Comparison of ENCODE assay signal across 10 cellular contexts in genomic region chr7:102424787-102425218, GRCh38. TPM values are rescaled to one million over a fixed set of nuclear protein-coding genes. Genes with fewer than 3 reads are reported as not detected.
DNase-seq lines count a peak whose midpoint lies in the region; ATAC-seq, FAIRE-seq and TF ChIP-seq lines count a peak whose summit lies in the region.
"Had no signal": no experiment of that assay in that cellular context is flagged by ENCODE, and none has a peak within 500 bp of the region (broad histone marks: within the 10 kb centered on the region; RNA-seq: fewer than 3 reads in every experiment).

No MANE protein-coding gene starts in this region.

- peak overlapping the region; percentile 98 for H3K27ac Mint-ChIP-seq in activated CD8-positive, alpha-beta T cell treated with anti-CD3 and anti-CD28 coated beads for 36 hours
- peak overlapping the region; percentile 100 for H3K27ac Mint-ChIP-seq in naive B cell
- H3K27ac Mint-ChIP-seq in MCF 10A (ENCODE audit: low read depth, unreplicated experiment): no peak overlapping the region

- peaks cover 70% of the 10 kb centered on the region for H3K4me1 Mint-ChIP-seq in activated CD8-positive, alpha-beta T cell treated with anti-CD3 and anti-CD28 coated beads for 36 hours (ENCODE audit: low read depth)
- peaks cover 55 to 97% (median 63%) of the 10 kb centered on the region in 3 donors for H3K4me1 Mint-ChIP-seq in naive B cell
- peaks cover 5% of the 10 kb centered on the region for H3K4me1 Mint-ChIP-seq in MCF 10A (ENCODE audit: insufficient read depth, unreplicated experiment)

- intact Hi-C loops in activated CD8-positive, alpha-beta T cell treated with anti-CD3 and anti-CD28 coated beads for 36 hours (cut with micrococcal nuclease): no loop called here
- intact Hi-C loops in MCF 10A (cut with micrococcal nuclease): no loop called here

- no peak for TF ChIP-seq CTCF in activated CD8-positive, alpha-beta T cell treated with anti-CD3 and anti-CD28 coated beads for 36 hours (IDR thresholded peaks at IDR 0.05)
- no peak for TF ChIP-seq CTCF in MCF 10A (IDR thresholded peaks at IDR 0.05; ENCODE audit: unreplicated experiment)

- ATAC-seq in HG02759 (IDR thresholded peaks at IDR 0.05; ENCODE audit: unreplicated experiment) (peak; percentile 28), naive B cell (ENCODE audit: low read depth in 2 of 2) (no peak)
- ATAC-seq in activated CD8-positive, alpha-beta T cell treated with anti-CD3 and anti-CD28 coated beads for 36 hours: no peak

- no peak overlapping the region for H3K4me3 Mint-ChIP-seq in activated CD8-positive, alpha-beta T cell treated with anti-CD3 and anti-CD28 coated beads for 36 hours
- H3K4me3 Mint-ChIP-seq in naive B cell: peak overlapping the region; percentile 74 to 93 (median 89)
- no peak overlapping the region for H3K4me3 Mint-ChIP-seq in MCF 10A (ENCODE audit: unreplicated experiment)

- H3K9me3 Mint-ChIP-seq in activated CD8-positive, alpha-beta T cell treated with anti-CD3 and anti-CD28 coated beads for 36 hours: no peaks in the 10 kb centered on the region
- peaks cover 0 to 4% (median 0%) of the 10 kb centered on the region in 7 donors for H3K9me3 Mint-ChIP-seq in naive B cell
- no peaks in the 10 kb centered on the region for H3K9me3 Mint-ChIP-seq in MCF 10A (ENCODE audit: unreplicated experiment)

- POLR2A ChIA-PET in activated CD8-positive, alpha-beta T cell treated with anti-CD3 and anti-CD28 coated beads for 36 hours (lab: Charles Lee): interaction anchor here (0.9 to 12.1 kb wide), 4 partner anchors 10 to 28 kb away, joined by 3 to 147 read pairs (median 14); partner anchors contain the start of gene PRKRIP1
- POLR2A ChIA-PET in MCF 10A (lab: Yijun Ruan, JAX): interaction anchor here (1.2 kb wide), 1 partner anchor 15 kb away, joined by 3 read pairs; no protein-coding TSS in a partner anchor

- no TSS peak for BruUV-seq in MCF 10A (replicated peaks; lab: Mats Ljungman, UMichigan)

- CTCF ChIA-PET in activated CD8-positive, alpha-beta T cell treated with anti-CD3 and anti-CD28 coated beads for 36 hours (lab: Charles Lee): interaction anchor here (1.5 to 7.1 kb wide), 3 partner anchors 14 to 42 kb away, joined by 4 to 38 read pairs (median 15); no protein-coding TSS in a partner anchor
- CTCF ChIA-PET in MCF 10A (lab: Yijun Ruan, JAX): no interaction called here

- DNase-seq in GM18507 (ENCODE audit: extremely low spot score, insufficient read length, low read depth) (no peak), naive B cell (no peak), NCI-H510A (lab: John Stamatoyannopoulos, UW) (no peak), MCF 10A (ENCODE audit: unreplicated experiment) (no peak), GOT3 (lab: John Stamatoyannopoulos, UW) (no peak), DMS79 treated with DMSO at 0.1 percent for 48 hours (lab: John Stamatoyannopoulos, UW) (no peak)
- no peak for DNase-seq in activated CD8-positive, alpha-beta T cell treated with anti-CD3 and anti-CD28 coated beads for 36 hours
- DNase-seq: SJCRH30; stimulated activated CD4-positive, alpha-beta T cell treated with anti-CD3 and anti-CD28 coated beads, Interleukin-4, amount 100 ng/mL, for 1 hour had no signal

- no peaks in the 10 kb centered on the region for H3K27me3 Mint-ChIP-seq in activated CD8-positive, alpha-beta T cell treated with anti-CD3 and anti-CD28 coated beads for 36 hours
- H3K27me3 Mint-ChIP-seq in naive B cell (no peaks in the 10 kb centered on the region), MCF 10A (ENCODE audit: insufficient read depth, unreplicated experiment) (no peaks in the 10 kb centered on the region)

- FAIRE-seq in GM18507 (lab: Jason Lieb, UNC): peak; percentile 96

- peaks cover 44% of the 10 kb centered on the region for H3K36me3 Mint-ChIP-seq in activated CD8-positive, alpha-beta T cell treated with anti-CD3 and anti-CD28 coated beads for 36 hours (ENCODE audit: low read depth)
- H3K36me3 Mint-ChIP-seq in naive B cell (no peaks in the 10 kb centered on the region), MCF 10A (ENCODE audit: insufficient read depth, unreplicated experiment) (peaks cover 64% of the 10 kb centered on the region)

RNA-seq across cellular contexts. Expression of gene ORAI2, which starts 8.6 kb away (rescaled TPM):
- 10 to 100 TPM; 29.4 to 35.8 TPM for total RNA-seq in activated CD8-positive, alpha-beta T cell treated with anti-CD3 and anti-CD28 coated beads for 36 hours
- 100 to 1,000 TPM; 236 to 340 (median 260) TPM for polyA plus RNA-seq in naive B cell (ENCODE audit: low read depth in 6 of 6)
- total RNA-seq in MCF 10A (2022): 9.1 and 15.4 TPM in 2 replicates

RNA-seq across cellular contexts. Expression of gene PRKRIP1, which starts 28.6 kb away (rescaled TPM):
- total RNA-seq in activated CD8-positive, alpha-beta T cell treated with anti-CD3 and anti-CD28 coated beads for 36 hours: 10 to 100 TPM; 29.8 to 33.6 TPM
- 10 to 100 TPM; 13.1 to 28.6 (median 17.4) TPM for polyA plus RNA-seq in naive B cell (ENCODE audit: low read depth in 6 of 6)
- total RNA-seq in MCF 10A (2022): 32.7 and 36.8 TPM in 2 replicates

RNA-seq across cellular contexts. Expression of gene ALKBH4, which starts 39.9 kb away (rescaled TPM):
- total RNA-seq in activated CD8-positive, alpha-beta T cell treated with anti-CD3 and anti-CD28 coated beads for 36 hours: 1 to 10 TPM; 6.0 to 6.9 TPM
- 10 to 100 TPM; 12.4 to 23.5 (median 19.0) TPM for polyA plus RNA-seq in naive B cell (ENCODE audit: low read depth in 6 of 6)
- 5.9 and 10.3 TPM in 2 replicates for total RNA-seq in MCF 10A (2022)

RNA-seq across cellular contexts. Expression of gene LRWD1, which starts 40.0 kb away (rescaled TPM):
- total RNA-seq in activated CD8-positive, alpha-beta T cell treated with anti-CD3 and anti-CD28 coated beads for 36 hours: 10 to 100 TPM; 12.3 to 12.7 TPM
- 10 to 100 TPM in 5 of 6 donors, 1 to 10 TPM in 1; 6.9 to 22.1 (median 17.3) TPM for polyA plus RNA-seq in naive B cell (ENCODE audit: low read depth in 6 of 6)
- total RNA-seq in MCF 10A (2022): 15.6 and 18.9 TPM in 2 replicates

RNA-seq across cellular contexts. Expression of gene POLR2J, which starts 53.9 kb away (rescaled TPM):
- total RNA-seq in activated CD8-positive, alpha-beta T cell treated with anti-CD3 and anti-CD28 coated beads for 36 hours: 10 to 100 TPM; 49.1 to 54.7 TPM
- 100 to 1,000 TPM in 3 of 6 donors, 10 to 100 TPM in 3; 65.4 to 149 (median 107) TPM for polyA plus RNA-seq in naive B cell (ENCODE audit: low read depth in 6 of 6)
- 50.0 and 51.4 TPM in 2 replicates for total RNA-seq in MCF 10A (2022)

Comparison
In these comparisons a context has a peak if more than half of its experiments do, and no peak if none do; other contexts are left out.
1. H3K4me3 Mint-ChIP-seq: peak in naive B cell (8 of 8); none in activated CD8-positive, alpha-beta T cell treated with anti-CD3 and anti-CD28 coated beads for 36 hours (single experiment) and MCF 10A (single experiment).